8 cellular contexts compared by ENCODE assay signal in the genomic region with DNA sequence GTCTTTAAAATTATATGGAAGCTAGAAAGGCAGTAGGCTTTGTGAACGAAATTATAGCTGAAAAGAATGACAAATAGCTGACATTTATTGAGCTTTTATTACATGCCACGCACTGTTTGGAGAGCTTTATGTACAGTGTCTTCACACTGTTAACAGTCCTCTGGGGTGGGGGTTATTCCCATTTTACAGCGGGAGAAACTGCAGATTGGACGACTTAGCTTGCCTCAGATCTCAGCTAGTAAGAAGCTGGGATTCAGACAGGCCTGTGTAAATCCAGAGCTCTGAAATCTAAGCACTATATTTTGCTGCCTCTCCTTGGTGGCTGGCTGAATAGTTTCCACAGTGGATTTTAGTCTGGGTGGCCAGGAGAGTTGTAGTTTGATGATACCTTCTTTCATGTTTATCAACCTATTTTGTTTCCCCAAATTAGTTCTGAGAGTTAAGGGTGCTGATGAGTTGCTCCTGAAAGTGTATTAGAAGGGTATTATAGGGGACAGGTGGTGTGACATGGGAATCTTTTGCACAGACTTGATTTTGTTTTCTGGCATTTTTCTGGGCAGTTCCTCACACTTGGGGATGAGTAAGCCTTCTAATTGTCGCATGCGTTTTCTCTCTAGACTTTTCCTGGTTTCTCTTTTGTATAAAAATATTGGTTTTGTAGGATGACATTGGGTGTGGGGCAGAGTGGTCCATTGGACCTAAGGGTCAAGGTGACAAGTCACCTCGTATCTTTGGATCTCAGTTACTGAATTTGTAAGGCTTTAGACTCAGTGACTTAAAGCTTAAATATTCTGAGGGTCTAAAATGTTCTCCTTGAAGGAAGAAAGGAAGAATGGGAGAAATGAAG. TPM values are rescaled to one million over a fixed set of nuclear protein-coding genes. Genes with fewer than 3 reads are reported as not detected.
DNase-seq lines count a peak whose midpoint lies in the region; ATAC-seq, FAIRE-seq and TF ChIP-seq lines count a peak whose summit lies in the region.

No MANE protein-coding gene starts in this region.

- peaks cover 37% of the 10 kb centered on the region for H3K4me1 ChIP-seq in DOHH2 (ENCODE audit: control insufficient read depth, low read length)
- peaks cover 31% of the 10 kb centered on the region for H3K4me1 ChIP-seq in astrocyte (ENCODE audit: insufficient read depth, low read length)
- peaks cover 21 to 67% (median 51%) of the 10 kb centered on the region in 4 donors for H3K4me1 ChIP-seq in stomach

- peak overlapping the region; percentile 98 for H3K9ac ChIP-seq in astrocyte (ENCODE audit: low read length)

- 14 to 31% (median 17%) methylated on average over 7 of the region's 7 CpGs for WGBS in stomach, 5 donors

- H3F3A ChIP-seq in DOHH2 (ENCODE audit: control insufficient read depth, insufficient read depth), result no peaks in the 10 kb centered on the region

- H3K27me3 Mint-ChIP-seq in astrocyte (ENCODE audit: low read depth, unreplicated experiment), result no peaks in the 10 kb centered on the region

- no peak for DNase-seq in Jurkat, Clone E6-1 (ENCODE audit: low read depth, low spot score)
- DNase-seq in astrocyte (ENCODE audit: low read depth) (no peak), iris pigment epithelial cell (ENCODE audit: low read depth) (peak; percentile 56), stomach (no peak)
- DNase-seq in effector CD4-positive, alpha-beta T cell, result no peak

- H3K36me3 Mint-ChIP-seq in astrocyte (ENCODE audit: low read depth, unreplicated experiment), result no peaks in the 10 kb centered on the region

- TF ChIP-seq EP300 in stomach (IDR thresholded peaks at IDR 0.05), result no peak

- no peaks in the 10 kb centered on the region; the same call in 1 of the 2 replicates for H3K27me3 ChIP-seq in DOHH2 (ENCODE audit: control insufficient read depth, low read length)
- no peaks in the 10 kb centered on the region for H3K27me3 ChIP-seq in astrocyte (ENCODE audit: insufficient read depth, low read length)
- H3K27me3 ChIP-seq in stomach, result no peaks in the 10 kb centered on the region

- H4K20me1 ChIP-seq in DOHH2 (ENCODE audit: control insufficient read depth, insufficient read depth, low read depth, low read length) (peaks cover 47% of the 10 kb centered on the region), astrocyte (ENCODE audit: insufficient read depth, low read length) (peaks cover 57% of the 10 kb centered on the region)

- H3K27ac ChIP-seq in DOHH2 (ENCODE audit: low read depth, low read length) (no peak overlapping the region), astrocyte (ENCODE audit: low read depth, low read length) (peak overlapping the region; percentile 92), stomach (peak overlapping the region; percentile 75 to 99 (median 97))

- peaks cover 10% of the 10 kb centered on the region for H3K4me1 Mint-ChIP-seq in astrocyte (ENCODE audit: low read depth, unreplicated experiment)

- intact Hi-C loops in stomach (cut with DNase I; ENCODE audit: low total_unique reads), result no loop called here

- H3K4me3 Mint-ChIP-seq in astrocyte (ENCODE audit: unreplicated experiment), result no peak overlapping the region

- no peaks in the 10 kb centered on the region for H3K9me2 ChIP-seq in DOHH2 (replicated peaks; ENCODE audit: control insufficient read depth, low read length)

- no peak for TF ChIP-seq POLR2A in stomach (IDR thresholded peaks at IDR 0.05)

- H2AFZ ChIP-seq in astrocyte (ENCODE audit: low read depth, low read length), result no peak overlapping the region

- H3K9me3 ChIP-seq in DOHH2 (ENCODE audit: control insufficient read depth, insufficient read depth, low read length), result no peaks in the 10 kb centered on the region
- H3K9me3 ChIP-seq in astrocyte (ENCODE audit: insufficient read depth, low read depth, low read length), result no peaks in the 10 kb centered on the region
- H3K9me3 ChIP-seq in stomach, result no peaks in the 10 kb centered on the region

- ATAC-seq in HG02759 (IDR thresholded peaks at IDR 0.05; ENCODE audit: unreplicated experiment) (no peak), HG03439 (IDR thresholded peaks at IDR 0.05; ENCODE audit: unreplicated experiment) (no peak)

- no peak overlapping the region for H3K27ac Mint-ChIP-seq in astrocyte (ENCODE audit: unreplicated experiment)

- TF ChIP-seq CTCF in DOHH2 (IDR thresholded peaks at IDR 0.05; ENCODE audit: low read depth, low read length, poor library complexity, severe bottlenecking) (no peak), astrocyte (IDR thresholded peaks at IDR 0.05; ENCODE audit: insufficient read depth, low read depth, low read length) (no peak), stomach (IDR thresholded peaks at IDR 0.05) (peak in 1 of 7 experiments; percentile 30)

- H3K4me3 ChIP-seq in DOHH2 (ENCODE audit: low read length), result peak overlapping the region; percentile 93
- peak overlapping the region; percentile 84 for H3K4me3 ChIP-seq in Jurkat, Clone E6-1 (ENCODE audit: low read length)
- H3K4me3 ChIP-seq in astrocyte (ENCODE audit: insufficient read depth, low read depth, low read length), result peak overlapping the region; percentile 98
- peak overlapping the region; percentile 78 to 91 (median 84) for H3K4me3 ChIP-seq in stomach

- peak overlapping the region; percentile 92 for H3K4me2 ChIP-seq in DOHH2 (ENCODE audit: low read length)
- H3K4me2 ChIP-seq in astrocyte (ENCODE audit: low read length), result peak overlapping the region; percentile 93

- H3K36me3 ChIP-seq in DOHH2 (ENCODE audit: control insufficient read depth, low read length) (peaks cover 6% of the 10 kb centered on the region), astrocyte (ENCODE audit: insufficient read depth, low read length) (no peaks in the 10 kb centered on the region), stomach (no peaks in the 10 kb centered on the region)

- H3K79me2 ChIP-seq in DOHH2 (ENCODE audit: control insufficient read depth, low read length), result peaks cover 63% of the 10 kb centered on the region
- peaks cover 64% of the 10 kb centered on the region for H3K79me2 ChIP-seq in astrocyte (ENCODE audit: insufficient read depth, low read length)

- no peak for FAIRE-seq in astrocyte (lab: Jason Lieb, UNC)

- no peaks in the 10 kb centered on the region for H3K9me3 Mint-ChIP-seq in astrocyte (ENCODE audit: unreplicated experiment)

RNA-seq across cellular contexts. Expression of gene ACSL3, which starts 1.5 kb away (rescaled TPM):
- 47.9 TPM for polyA plus RNA-seq in Jurkat, Clone E6-1 (2012; ENCODE audit: insufficient read depth, insufficient read length)
- 144 and 163 TPM in 2 replicates for total RNA-seq in astrocyte
- 100 to 1,000 TPM in 2 of 5 donors, 10 to 100 TPM in 3; 13.4 to 234 (median 92.4) TPM for total RNA-seq in stomach
- 10 to 100 TPM; 10.5 to 18.7 (median 17.7) TPM for polyA plus RNA-seq in stomach
